In the genomic region with DNA sequence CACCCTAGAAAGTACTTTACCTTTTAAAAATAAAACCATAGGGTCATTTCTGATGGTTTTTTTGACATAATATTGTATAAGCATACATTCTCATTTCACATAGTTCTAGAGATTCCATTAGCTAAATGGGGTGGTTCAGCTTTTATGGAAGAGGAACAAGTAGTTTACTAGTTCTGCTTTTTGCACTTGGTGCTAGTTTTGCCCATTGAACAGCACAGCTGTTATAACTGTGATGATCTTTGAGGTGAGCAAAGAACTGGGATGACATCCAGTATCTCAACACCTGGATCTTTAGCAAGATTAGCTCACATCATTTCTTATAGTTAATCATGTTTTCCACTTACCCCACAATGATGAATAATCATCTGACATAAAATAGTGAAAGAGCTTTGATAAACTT, we compare ENCODE assay signal across 1 cellular context.
TF ChIP-seq lines count a peak whose summit lies in the region.

No MANE protein-coding gene starts in this region.

TF ChIP-seq in HepG2, 621 proteins besides CTCF, POLR2A, EP300 and RAD21 (continued from another document):
- no peak for TF ChIP-seq SP5 (CRISPR knock-in tag; IDR thresholded peaks at IDR 0.05; ENCODE audit: borderline replicate concordance, low read depth)
- TF ChIP-seq, protein P1, sequence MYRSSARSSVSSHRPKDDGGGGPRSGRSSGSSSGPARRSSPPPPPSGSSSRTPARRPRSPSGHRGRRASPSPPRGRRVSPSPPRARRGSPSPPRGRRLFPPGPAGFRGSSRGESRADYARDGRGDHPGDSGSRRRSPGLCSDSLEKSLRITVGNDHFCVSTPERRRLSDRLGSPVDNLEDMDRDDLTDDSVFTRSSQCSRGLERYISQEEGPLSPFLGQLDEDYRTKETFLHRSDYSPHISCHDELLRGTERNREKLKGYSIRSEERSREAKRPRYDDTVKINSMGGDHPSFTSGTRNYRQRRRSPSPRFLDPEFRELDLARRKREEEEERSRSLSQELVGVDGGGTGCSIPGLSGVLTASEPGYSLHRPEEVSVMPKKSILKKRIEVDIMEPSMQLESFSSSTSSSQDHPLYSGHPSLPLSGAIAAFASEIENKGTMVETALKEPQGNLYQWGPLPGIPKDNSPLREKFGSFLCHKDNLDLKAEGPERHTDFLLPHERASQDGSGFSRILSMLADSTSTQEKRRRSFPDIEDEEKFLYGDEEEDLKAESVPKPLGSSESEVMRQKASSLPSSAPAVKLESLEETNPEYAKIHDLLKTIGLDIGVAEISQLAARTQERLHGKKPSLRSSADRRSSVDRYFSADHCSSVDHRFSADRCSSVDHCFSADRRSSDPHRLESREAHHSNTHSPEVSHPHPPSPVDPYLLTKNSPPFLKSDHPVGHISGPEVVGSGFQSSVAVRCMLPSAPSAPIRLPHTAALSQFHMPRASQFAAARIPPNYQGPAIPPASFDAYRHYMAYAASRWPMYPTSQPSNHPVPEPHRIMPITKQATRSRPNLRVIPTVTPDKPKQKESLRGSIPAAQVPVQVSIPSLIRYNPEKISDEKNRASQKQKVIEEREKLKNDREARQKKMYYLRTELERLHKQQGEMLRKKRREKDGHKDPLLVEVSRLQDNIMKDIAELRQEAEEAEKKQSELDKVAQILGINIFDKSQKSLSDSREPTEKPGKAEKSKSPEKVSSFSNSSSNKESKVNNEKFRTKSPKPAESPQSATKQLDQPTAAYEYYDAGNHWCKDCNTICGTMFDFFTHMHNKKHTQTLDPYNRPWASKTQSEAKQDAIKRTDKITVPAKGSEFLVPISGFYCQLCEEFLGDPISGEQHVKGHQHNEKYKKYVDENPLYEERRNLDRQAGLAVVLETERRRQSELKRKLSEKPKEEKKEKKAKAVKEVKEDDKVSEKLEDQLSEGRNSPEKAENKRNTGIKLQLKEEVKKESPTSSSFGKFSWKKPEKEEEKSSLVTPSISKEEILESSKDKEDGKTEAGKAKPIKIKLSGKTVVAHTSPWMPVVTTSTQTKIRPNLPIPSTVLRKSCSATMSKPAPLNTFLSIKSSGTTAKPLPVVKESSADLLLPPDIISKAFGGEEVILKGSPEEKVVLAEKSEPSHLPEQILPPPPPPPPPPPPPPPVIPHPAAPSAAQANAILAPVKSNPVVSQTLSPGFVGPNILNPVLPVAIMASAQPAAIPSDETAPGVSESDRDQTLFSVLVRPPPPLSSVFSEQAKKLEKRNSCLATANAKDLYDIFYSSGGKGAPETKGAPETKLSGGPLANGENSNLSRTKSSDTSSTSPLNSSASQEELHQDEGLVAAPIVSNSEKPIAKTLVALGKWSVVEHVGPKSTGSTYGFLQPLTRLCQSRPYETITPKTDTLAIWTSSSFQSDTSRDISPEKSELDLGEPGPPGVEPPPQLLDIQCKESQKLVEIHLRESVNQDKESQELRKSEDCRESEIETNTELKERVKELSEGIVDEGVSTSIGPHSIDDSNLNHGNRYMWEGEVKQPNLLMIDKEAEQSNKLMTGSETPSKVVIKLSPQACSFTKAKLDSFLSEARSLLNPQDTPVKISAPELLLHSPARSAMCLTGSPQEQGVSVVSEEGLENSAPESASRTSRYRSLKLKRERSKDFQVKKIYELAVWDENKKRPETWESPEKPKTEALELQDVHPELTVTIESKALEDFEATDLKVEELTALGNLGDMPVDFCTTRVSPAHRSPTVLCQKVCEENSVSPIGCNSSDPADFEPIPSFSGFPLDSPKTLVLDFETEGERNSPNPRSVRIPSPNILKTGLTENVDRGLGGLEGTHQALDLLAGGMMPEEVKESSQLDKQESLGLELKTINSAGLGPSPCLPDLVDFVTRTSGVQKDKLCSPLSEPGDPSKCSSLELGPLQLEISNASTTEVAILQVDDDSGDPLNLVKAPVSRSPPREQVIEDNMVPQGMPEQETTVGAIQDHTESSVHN (CRISPR knock-in tag; IDR thresholded peaks at IDR 0.05) = no peak
- no peak for TF ChIP-seq HNF4G (IDR thresholded peaks at IDR 0.05; ENCODE audit: borderline replicate concordance, low read depth, low read length)
- no peak for TF ChIP-seq HNF4G (CRISPR knock-in tag; IDR thresholded peaks at IDR 0.05; ENCODE audit: borderline replicate concordance, low read depth)
- TF ChIP-seq, protein P2, sequence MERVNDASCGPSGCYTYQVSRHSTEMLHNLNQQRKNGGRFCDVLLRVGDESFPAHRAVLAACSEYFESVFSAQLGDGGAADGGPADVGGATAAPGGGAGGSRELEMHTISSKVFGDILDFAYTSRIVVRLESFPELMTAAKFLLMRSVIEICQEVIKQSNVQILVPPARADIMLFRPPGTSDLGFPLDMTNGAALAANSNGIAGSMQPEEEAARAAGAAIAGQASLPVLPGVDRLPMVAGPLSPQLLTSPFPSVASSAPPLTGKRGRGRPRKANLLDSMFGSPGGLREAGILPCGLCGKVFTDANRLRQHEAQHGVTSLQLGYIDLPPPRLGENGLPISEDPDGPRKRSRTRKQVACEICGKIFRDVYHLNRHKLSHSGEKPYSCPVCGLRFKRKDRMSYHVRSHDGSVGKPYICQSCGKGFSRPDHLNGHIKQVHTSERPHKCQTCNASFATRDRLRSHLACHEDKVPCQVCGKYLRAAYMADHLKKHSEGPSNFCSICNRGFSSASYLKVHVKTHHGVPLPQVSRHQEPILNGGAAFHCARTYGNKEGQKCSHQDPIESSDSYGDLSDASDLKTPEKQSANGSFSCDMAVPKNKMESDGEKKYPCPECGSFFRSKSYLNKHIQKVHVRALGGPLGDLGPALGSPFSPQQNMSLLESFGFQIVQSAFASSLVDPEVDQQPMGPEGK (CRISPR knock-in tag; IDR thresholded peaks at IDR 0.05) = no peak
- no peak for TF ChIP-seq ZBTB8A (CRISPR knock-in tag; IDR thresholded peaks at IDR 0.05; ENCODE audit: borderline replicate concordance, low read depth)
- no peak for TF ChIP-seq STAG1 (CRISPR knock-in tag; IDR thresholded peaks at IDR 0.05)
- TF ChIP-seq NR1H2 (CRISPR knock-in tag; IDR thresholded peaks at IDR 0.05; ENCODE audit: borderline replicate concordance, low read depth) = no peak
- TF ChIP-seq SMAD1 (CRISPR knock-in tag; IDR thresholded peaks at IDR 0.05; ENCODE audit: borderline replicate concordance, low read depth) = no peak
- no peak for TF ChIP-seq JARID2 (CRISPR knock-in tag; IDR thresholded peaks at IDR 0.05; ENCODE audit: insufficient replicate concordance)
- TF ChIP-seq, protein P3, sequence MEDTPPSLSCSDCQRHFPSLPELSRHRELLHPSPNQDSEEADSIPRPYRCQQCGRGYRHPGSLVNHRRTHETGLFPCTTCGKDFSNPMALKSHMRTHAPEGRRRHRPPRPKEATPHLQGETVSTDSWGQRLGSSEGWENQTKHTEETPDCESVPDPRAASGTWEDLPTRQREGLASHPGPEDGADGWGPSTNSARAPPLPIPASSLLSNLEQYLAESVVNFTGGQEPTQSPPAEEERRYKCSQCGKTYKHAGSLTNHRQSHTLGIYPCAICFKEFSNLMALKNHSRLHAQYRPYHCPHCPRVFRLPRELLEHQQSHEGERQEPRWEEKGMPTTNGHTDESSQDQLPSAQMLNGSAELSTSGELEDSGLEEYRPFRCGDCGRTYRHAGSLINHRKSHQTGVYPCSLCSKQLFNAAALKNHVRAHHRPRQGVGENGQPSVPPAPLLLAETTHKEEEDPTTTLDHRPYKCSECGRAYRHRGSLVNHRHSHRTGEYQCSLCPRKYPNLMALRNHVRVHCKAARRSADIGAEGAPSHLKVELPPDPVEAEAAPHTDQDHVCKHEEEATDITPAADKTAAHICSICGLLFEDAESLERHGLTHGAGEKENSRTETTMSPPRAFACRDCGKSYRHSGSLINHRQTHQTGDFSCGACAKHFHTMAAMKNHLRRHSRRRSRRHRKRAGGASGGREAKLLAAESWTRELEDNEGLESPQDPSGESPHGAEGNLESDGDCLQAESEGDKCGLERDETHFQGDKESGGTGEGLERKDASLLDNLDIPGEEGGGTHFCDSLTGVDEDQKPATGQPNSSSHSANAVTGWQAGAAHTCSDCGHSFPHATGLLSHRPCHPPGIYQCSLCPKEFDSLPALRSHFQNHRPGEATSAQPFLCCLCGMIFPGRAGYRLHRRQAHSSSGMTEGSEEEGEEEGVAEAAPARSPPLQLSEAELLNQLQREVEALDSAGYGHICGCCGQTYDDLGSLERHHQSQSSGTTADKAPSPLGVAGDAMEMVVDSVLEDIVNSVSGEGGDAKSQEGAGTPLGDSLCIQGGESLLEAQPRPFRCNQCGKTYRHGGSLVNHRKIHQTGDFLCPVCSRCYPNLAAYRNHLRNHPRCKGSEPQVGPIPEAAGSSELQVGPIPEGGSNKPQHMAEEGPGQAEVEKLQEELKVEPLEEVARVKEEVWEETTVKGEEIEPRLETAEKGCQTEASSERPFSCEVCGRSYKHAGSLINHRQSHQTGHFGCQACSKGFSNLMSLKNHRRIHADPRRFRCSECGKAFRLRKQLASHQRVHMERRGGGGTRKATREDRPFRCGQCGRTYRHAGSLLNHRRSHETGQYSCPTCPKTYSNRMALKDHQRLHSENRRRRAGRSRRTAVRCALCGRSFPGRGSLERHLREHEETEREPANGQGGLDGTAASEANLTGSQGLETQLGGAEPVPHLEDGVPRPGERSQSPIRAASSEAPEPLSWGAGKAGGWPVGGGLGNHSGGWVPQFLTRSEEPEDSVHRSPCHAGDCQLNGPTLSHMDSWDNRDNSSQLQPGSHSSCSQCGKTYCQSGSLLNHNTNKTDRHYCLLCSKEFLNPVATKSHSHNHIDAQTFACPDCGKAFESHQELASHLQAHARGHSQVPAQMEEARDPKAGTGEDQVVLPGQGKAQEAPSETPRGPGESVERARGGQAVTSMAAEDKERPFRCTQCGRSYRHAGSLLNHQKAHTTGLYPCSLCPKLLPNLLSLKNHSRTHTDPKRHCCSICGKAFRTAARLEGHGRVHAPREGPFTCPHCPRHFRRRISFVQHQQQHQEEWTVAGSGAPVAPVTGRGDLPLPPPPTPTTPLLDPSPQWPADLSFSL (CRISPR knock-in tag; IDR thresholded peaks at IDR 0.05) = no peak
- TF ChIP-seq ZNF562 (CRISPR knock-in tag; IDR thresholded peaks at IDR 0.05; ENCODE audit: borderline replicate concordance) = no peak
- TF ChIP-seq MED13 (CRISPR knock-in tag; IDR thresholded peaks at IDR 0.05) = no peak
- TF ChIP-seq YEATS2 (CRISPR knock-in tag; IDR thresholded peaks at IDR 0.05; ENCODE audit: borderline replicate concordance) = no peak
